1 cellular context compared by ENCODE assay signal in genomic region chr17:78322858-78323455, GRCh38.
TF ChIP-seq lines count a peak whose summit lies in the region.

No MANE protein-coding gene starts in this region.

TF ChIP-seq in HepG2, 621 proteins besides CTCF, POLR2A, EP300 and RAD21 (continued from another document):
- TF ChIP-seq ZNF280B (CRISPR knock-in tag; IDR thresholded peaks at IDR 0.05; ENCODE audit: borderline replicate concordance) (no peak), ZNF609 (CRISPR knock-in tag; IDR thresholded peaks at IDR 0.05; ENCODE audit: borderline replicate concordance) (no peak), ZBTB39 (CRISPR knock-in tag; IDR thresholded peaks at IDR 0.05) (no peak), EED (CRISPR knock-in tag; IDR thresholded peaks at IDR 0.05) (peak; percentile 57; the same call in 1 of the 2 replicates), ZNF614 (CRISPR knock-in tag; IDR thresholded peaks at IDR 0.05; ENCODE audit: borderline replicate concordance) (no peak), HMG20B (CRISPR knock-in tag; conservative IDR thresholded peaks at IDR 0.05) (no peak), ZNF251 (CRISPR knock-in tag; IDR thresholded peaks at IDR 0.05) (no peak), ARID2 (CRISPR knock-in tag; IDR thresholded peaks at IDR 0.05; ENCODE audit: borderline replicate concordance) (no peak), ZNF468 (CRISPR knock-in tag; IDR thresholded peaks at IDR 0.05) (peak; percentile 40; the same call in 1 of the 2 replicates), ZNF263 (CRISPR knock-in tag; IDR thresholded peaks at IDR 0.05) (0 out of 2 replicates have a peak, but pooled peaks have one; percentile 13), TGIF2 (CRISPR knock-in tag; IDR thresholded peaks at IDR 0.05) (no peak), SAP130 (CRISPR knock-in tag; IDR thresholded peaks at IDR 0.05; ENCODE audit: low read depth) (no peak), ETV5 (CRISPR knock-in tag; IDR thresholded peaks at IDR 0.05; ENCODE audit: borderline replicate concordance) (peak; percentile 63; the same call in 1 of the 2 replicates), ZNF569 (CRISPR knock-in tag; IDR thresholded peaks at IDR 0.05; ENCODE audit: borderline replicate concordance) (no peak), RXRB (CRISPR knock-in tag; IDR thresholded peaks at IDR 0.05; ENCODE audit: borderline replicate concordance) (peak; percentile 15; the same call in 1 of the 2 replicates), FOSL1 (CRISPR knock-in tag; IDR thresholded peaks at IDR 0.05; ENCODE audit: borderline replicate concordance) (no peak), ZNF576 (CRISPR knock-in tag; IDR thresholded peaks at IDR 0.05) (no peak), REXO4 (CRISPR knock-in tag; IDR thresholded peaks at IDR 0.05; ENCODE audit: borderline replicate concordance) (no peak), KLF6 (CRISPR knock-in tag; IDR thresholded peaks at IDR 0.05) (no peak), ZNF383 (CRISPR knock-in tag; IDR thresholded peaks at IDR 0.05; ENCODE audit: borderline replicate concordance) (no peak), AGO2 (optimal IDR thresholded peaks at IDR 0.05; ENCODE audit: low read depth, low read length) (no peak)
TF ChIP-seq in HepG2: peak in this region for 8.
